Comparison of ENCODE assay signal across 8 cellular contexts in genomic region chr12:2336409-2336829, GRCh38.
DNase-seq lines count a peak whose midpoint lies in the region; ATAC-seq and TF ChIP-seq lines count a peak whose summit lies in the region.

No MANE protein-coding gene starts in this region.

- H3K27me3 ChIP-seq in brain microvascular endothelial cell (replicated peaks) = no peaks in the 10 kb centered on the region
- no peaks in the 10 kb centered on the region for H3K27me3 ChIP-seq in GM23338 (ENCODE audit: insufficient read depth)

- no peak overlapping the region for H2AFZ ChIP-seq in GM23338

- no peak for TF ChIP-seq CTCF in brain microvascular endothelial cell (IDR thresholded peaks at IDR 0.05; ENCODE audit: low read depth, low read length, missing control alignments)
- no peak for TF ChIP-seq CTCF in GM23338 (conservative IDR thresholded peaks at IDR 0.05; ENCODE audit: low read depth in 2 of 2)

- H3K36me3 ChIP-seq in brain microvascular endothelial cell (replicated peaks) (no peaks in the 10 kb centered on the region), GM23338 (ENCODE audit: insufficient read depth) (no peaks in the 10 kb centered on the region)

- H3K27ac Mint-ChIP-seq in GM23338 = no peak overlapping the region

- ATAC-seq in GM21423 (IDR thresholded peaks at IDR 0.05; ENCODE audit: unreplicated experiment) (peak; percentile 72), GM23338 (no peak)

- H3K4me2 ChIP-seq in GM23338 = no peak overlapping the region

- no peaks in the 10 kb centered on the region for H3K9me3 Mint-ChIP-seq in GM23338

- in situ Hi-C loops in brain microvascular endothelial cell (cut with HindIII; ENCODE audit: low pct_ligation_motif_present, low sequenced_read_pairs) = no loop called here

- no peaks in the 10 kb centered on the region for H3F3A ChIP-seq in GM23338 (replicated peaks; ENCODE audit: low read depth)

- no peak overlapping the region for H3K4me3 Mint-ChIP-seq in GM23338

- H3K4me1 ChIP-seq in GM23338 (ENCODE audit: insufficient read depth) = no peaks in the 10 kb centered on the region

- no peaks in the 10 kb centered on the region for H3K36me3 Mint-ChIP-seq in GM23338 (ENCODE audit: low read depth)

- H3K79me2 ChIP-seq in GM23338 (replicated peaks; ENCODE audit: insufficient read depth) = no peaks in the 10 kb centered on the region

- no peaks in the 10 kb centered on the region for H3K27me3 Mint-ChIP-seq in GM23338 (ENCODE audit: insufficient read depth, low read depth, poor library complexity)

- peaks cover 2% of the 10 kb centered on the region for H3K4me1 Mint-ChIP-seq in GM23338

- DNase-seq in COLO829 (ENCODE audit: low spot score) (peak; percentile 88), HS-5 (ENCODE audit: low read depth) (peak; percentile 83), brain microvascular endothelial cell (peak; percentile 91), mesenteric fat pad (ENCODE audit: low spot score) (peak; percentile 49), HuH-7.5 (ENCODE audit: low spot score) (no peak), GM23338 (ENCODE audit: low spot score) (no peak), NCI-H2227 treated with DMSO at 0.1 percent for 48 hours (lab: John Stamatoyannopoulos, UW) (no peak)

- H4K20me1 ChIP-seq in GM23338 (replicated peaks; ENCODE audit: insufficient read depth) = no peaks in the 10 kb centered on the region

- peak overlapping the region; percentile 68 for H3K27ac ChIP-seq in brain microvascular endothelial cell
- H3K27ac ChIP-seq in GM23338 (ENCODE audit: low read depth) = no peak overlapping the region

- H3K4me3 ChIP-seq in brain microvascular endothelial cell (ENCODE audit: low read depth, low read length) (no peak overlapping the region), GM23338 (no peak overlapping the region)

- H3K9me2 ChIP-seq in GM23338 (ENCODE audit: insufficient read depth) = peaks cover 4% of the 10 kb centered on the region; the same call in 1 of the 2 replicates

TF ChIP-seq in GM23338, 12 proteins besides CTCF, POLR2A, EP300 and RAD21:
- no peak for TF ChIP-seq POLR2AphosphoS5 (IDR thresholded peaks at IDR 0.05; ENCODE audit: low read depth)
- TF ChIP-seq ZNF114 (CRISPR knock-in tag; IDR thresholded peaks at IDR 0.05) = no peak
- no peak for TF ChIP-seq EZH2phosphoT487 (IDR thresholded peaks at IDR 0.05; ENCODE audit: unreplicated experiment)
- no peak for TF ChIP-seq JUNB (IDR thresholded peaks at IDR 0.05; ENCODE audit: unreplicated experiment)
- TF ChIP-seq, protein P1, sequence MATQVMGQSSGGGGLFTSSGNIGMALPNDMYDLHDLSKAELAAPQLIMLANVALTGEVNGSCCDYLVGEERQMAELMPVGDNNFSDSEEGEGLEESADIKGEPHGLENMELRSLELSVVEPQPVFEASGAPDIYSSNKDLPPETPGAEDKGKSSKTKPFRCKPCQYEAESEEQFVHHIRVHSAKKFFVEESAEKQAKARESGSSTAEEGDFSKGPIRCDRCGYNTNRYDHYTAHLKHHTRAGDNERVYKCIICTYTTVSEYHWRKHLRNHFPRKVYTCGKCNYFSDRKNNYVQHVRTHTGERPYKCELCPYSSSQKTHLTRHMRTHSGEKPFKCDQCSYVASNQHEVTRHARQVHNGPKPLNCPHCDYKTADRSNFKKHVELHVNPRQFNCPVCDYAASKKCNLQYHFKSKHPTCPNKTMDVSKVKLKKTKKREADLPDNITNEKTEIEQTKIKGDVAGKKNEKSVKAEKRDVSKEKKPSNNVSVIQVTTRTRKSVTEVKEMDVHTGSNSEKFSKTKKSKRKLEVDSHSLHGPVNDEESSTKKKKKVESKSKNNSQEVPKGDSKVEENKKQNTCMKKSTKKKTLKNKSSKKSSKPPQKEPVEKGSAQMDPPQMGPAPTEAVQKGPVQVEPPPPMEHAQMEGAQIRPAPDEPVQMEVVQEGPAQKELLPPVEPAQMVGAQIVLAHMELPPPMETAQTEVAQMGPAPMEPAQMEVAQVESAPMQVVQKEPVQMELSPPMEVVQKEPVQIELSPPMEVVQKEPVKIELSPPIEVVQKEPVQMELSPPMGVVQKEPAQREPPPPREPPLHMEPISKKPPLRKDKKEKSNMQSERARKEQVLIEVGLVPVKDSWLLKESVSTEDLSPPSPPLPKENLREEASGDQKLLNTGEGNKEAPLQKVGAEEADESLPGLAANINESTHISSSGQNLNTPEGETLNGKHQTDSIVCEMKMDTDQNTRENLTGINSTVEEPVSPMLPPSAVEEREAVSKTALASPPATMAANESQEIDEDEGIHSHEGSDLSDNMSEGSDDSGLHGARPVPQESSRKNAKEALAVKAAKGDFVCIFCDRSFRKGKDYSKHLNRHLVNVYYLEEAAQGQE (IDR thresholded peaks at IDR 0.05; ENCODE audit: unreplicated experiment) = no peak
- TF ChIP-seq CREB1 (CRISPR knock-in tag; IDR thresholded peaks at IDR 0.05; ENCODE audit: low read depth) = no peak
- no peak for TF ChIP-seq EZH2 (IDR thresholded peaks at IDR 0.05; ENCODE audit: low read depth, unreplicated experiment)
- TF ChIP-seq NANOG (IDR thresholded peaks at IDR 0.05; ENCODE audit: borderline replicate concordance) = no peak
- no peak for TF ChIP-seq STAT1 (IDR thresholded peaks at IDR 0.05; ENCODE audit: unreplicated experiment)
- TF ChIP-seq ETS1 (IDR thresholded peaks at IDR 0.05) = no peak
- TF ChIP-seq ZNF331 (CRISPR knock-in tag; IDR thresholded peaks at IDR 0.05; ENCODE audit: low read depth) = no peak
- TF ChIP-seq, protein P2, sequence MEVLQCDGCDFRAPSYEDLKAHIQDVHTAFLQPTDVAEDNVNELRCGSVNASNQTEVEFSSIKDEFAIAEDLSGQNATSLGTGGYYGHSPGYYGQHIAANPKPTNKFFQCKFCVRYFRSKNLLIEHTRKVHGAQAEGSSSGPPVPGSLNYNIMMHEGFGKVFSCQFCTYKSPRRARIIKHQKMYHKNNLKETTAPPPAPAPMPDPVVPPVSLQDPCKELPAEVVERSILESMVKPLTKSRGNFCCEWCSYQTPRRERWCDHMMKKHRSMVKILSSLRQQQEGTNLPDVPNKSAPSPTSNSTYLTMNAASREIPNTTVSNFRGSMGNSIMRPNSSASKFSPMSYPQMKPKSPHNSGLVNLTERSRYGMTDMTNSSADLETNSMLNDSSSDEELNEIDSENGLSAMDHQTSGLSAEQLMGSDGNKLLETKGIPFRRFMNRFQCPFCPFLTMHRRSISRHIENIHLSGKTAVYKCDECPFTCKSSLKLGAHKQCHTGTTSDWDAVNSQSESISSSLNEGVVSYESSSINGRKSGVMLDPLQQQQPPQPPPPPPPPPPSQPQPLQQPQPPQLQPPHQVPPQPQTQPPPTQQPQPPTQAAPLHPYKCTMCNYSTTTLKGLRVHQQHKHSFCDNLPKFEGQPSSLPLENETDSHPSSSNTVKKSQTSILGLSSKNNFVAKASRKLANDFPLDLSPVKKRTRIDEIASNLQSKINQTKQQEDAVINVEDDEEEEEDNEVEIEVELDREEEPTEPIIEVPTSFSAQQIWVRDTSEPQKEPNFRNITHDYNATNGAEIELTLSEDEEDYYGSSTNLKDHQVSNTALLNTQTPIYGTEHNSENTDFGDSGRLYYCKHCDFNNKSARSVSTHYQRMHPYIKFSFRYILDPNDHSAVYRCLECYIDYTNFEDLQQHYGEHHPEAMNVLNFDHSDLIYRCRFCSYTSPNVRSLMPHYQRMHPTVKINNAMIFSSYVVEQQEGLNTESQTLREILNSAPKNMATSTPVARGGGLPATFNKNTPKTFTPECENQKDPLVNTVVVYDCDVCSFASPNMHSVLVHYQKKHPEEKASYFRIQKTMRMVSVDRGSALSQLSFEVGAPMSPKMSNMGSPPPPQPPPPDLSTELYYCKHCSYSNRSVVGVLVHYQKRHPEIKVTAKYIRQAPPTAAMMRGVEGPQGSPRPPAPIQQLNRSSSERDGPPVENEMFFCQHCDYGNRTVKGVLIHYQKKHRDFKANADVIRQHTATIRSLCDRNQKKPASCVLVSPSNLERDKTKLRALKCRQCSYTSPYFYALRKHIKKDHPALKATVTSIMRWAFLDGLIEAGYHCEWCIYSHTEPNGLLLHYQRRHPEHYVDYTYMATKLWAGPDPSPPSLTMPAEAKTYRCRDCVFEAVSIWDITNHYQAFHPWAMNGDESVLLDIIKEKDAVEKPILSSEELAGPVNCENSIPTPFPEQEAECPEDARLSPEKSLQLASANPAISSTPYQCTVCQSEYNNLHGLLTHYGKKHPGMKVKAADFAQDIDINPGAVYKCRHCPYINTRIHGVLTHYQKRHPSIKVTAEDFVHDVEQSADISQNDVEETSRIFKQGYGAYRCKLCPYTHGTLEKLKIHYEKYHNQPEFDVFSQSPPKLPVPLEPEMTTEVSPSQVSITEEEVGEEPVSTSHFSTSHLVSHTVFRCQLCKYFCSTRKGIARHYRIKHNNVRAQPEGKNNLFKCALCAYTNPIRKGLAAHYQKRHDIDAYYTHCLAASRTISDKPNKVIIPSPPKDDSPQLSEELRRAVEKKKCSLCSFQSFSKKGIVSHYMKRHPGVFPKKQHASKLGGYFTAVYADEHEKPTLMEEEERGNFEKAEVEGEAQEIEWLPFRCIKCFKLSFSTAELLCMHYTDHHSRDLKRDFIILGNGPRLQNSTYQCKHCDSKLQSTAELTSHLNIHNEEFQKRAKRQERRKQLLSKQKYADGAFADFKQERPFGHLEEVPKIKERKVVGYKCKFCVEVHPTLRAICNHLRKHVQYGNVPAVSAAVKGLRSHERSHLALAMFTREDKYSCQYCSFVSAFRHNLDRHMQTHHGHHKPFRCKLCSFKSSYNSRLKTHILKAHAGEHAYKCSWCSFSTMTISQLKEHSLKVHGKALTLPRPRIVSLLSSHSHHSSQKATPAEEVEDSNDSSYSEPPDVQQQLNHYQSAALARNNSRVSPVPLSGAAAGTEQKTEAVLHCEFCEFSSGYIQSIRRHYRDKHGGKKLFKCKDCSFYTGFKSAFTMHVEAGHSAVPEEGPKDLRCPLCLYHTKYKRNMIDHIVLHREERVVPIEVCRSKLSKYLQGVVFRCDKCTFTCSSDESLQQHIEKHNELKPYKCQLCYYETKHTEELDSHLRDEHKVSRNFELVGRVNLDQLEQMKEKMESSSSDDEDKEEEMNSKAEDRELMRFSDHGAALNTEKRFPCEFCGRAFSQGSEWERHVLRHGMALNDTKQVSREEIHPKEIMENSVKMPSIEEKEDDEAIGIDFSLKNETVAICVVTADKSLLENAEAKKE (CRISPR knock-in tag; IDR thresholded peaks at IDR 0.05) = no peak
TF ChIP-seq in GM23338: peak in this region for 0.

Comparison
In these comparisons a context has a peak if more than half of its experiments do, and no peak if none do; other contexts are left out.
1. DNase-seq: peak in COLO829 (single experiment), HS-5 (single experiment), brain microvascular endothelial cell (single experiment) and mesenteric fat pad (single experiment); none in HuH-7.5 (single experiment), GM23338 (single experiment) and NCI-H2227 treated with DMSO at 0.1 percent for 48 hours (single experiment).